In genomic region chr2:19866741-19867140, GRCh38 we compare ENCODE assay signal across 23 cellular contexts. TPM values are rescaled to one million over a fixed set of nuclear protein-coding genes. Genes with fewer than 3 reads are reported as not detected.
DNase-seq lines count a peak whose midpoint lies in the region; ATAC-seq lines count a peak whose summit lies in the region.
"Had no signal": no experiment of that assay in that cellular context is flagged by ENCODE, and none has a peak within 500 bp of the region (broad histone marks: within the 10 kb centered on the region; RNA-seq: fewer than 3 reads in every experiment).

No MANE protein-coding gene starts in this region.

- ATAC-seq in GM19023 (IDR thresholded peaks at IDR 0.05; ENCODE audit: unreplicated experiment) (peak; percentile 34), HG02678 (IDR thresholded peaks at IDR 0.05; ENCODE audit: unreplicated experiment) (peak; percentile 50), HG03354 (IDR thresholded peaks at IDR 0.05; ENCODE audit: poor library complexity, severe bottlenecking, unreplicated experiment) (peak; percentile 71), GM21576 (IDR thresholded peaks at IDR 0.05; ENCODE audit: unreplicated experiment) (no peak)
- ATAC-seq in activated naive CD4-positive, alpha-beta T cell treated with anti-CD3 and anti-CD28 coated beads, Interleukin-2, amount 50 U/mL, for 72 hours: no peak

- no peak overlapping the region for H3K27ac Mint-ChIP-seq in activated naive CD4-positive, alpha-beta T cell treated with anti-CD3 and anti-CD28 coated beads, Interleukin-2, amount 50 U/mL, for 72 hours
- H3K27ac Mint-ChIP-seq in activated T-cell treated with anti-CD3 and anti-CD28 coated beads, Interleukin-2, amount 50 U/mL, for 24 hours: no peak overlapping the region
- H3K27ac Mint-ChIP-seq: activated B cell treated with CpG ODN at 0.5 μM for 24 hours; activated naive CD8-positive, alpha-beta T cell treated with anti-CD3 and anti-CD28 coated beads for 36 hours; activated T-helper 1 cell treated with anti-CD3 and anti-CD28 coated beads, Interleukin-12 subunit alpha, Interleukin-12 subunit beta, Interleukin-2, Interleukin-4 antibody, amounts not matched to agents 30 ng/mL and 10 ng/mL and 1 ng/mL, durations not matched to agents 14 hours and 24 hours and 36 hours; endodermal cell; H9 had no signal

- H3K9me3 Mint-ChIP-seq in activated naive CD4-positive, alpha-beta T cell treated with anti-CD3 and anti-CD28 coated beads, Interleukin-2, amount 50 U/mL, for 72 hours: no peaks in the 10 kb centered on the region
- H3K9me3 Mint-ChIP-seq in activated T-cell treated with anti-CD3 and anti-CD28 coated beads, Interleukin-2, amount 50 U/mL, for 24 hours: no peaks in the 10 kb centered on the region
- H3K9me3 Mint-ChIP-seq: activated B cell treated with CpG ODN at 0.5 μM for 24 hours; activated naive CD8-positive, alpha-beta T cell treated with anti-CD3 and anti-CD28 coated beads for 36 hours; activated T-helper 1 cell treated with anti-CD3 and anti-CD28 coated beads, Interleukin-12 subunit alpha, Interleukin-12 subunit beta, Interleukin-2, Interleukin-4 antibody, amounts not matched to agents 30 ng/mL and 10 ng/mL and 1 ng/mL, durations not matched to agents 14 hours and 24 hours and 36 hours; endodermal cell; H9; nephron had no signal

- no peak overlapping the region for H3K4me3 Mint-ChIP-seq in activated T-cell treated with anti-CD3 and anti-CD28 coated beads, Interleukin-2, amount 50 U/mL, for 24 hours
- H3K4me3 Mint-ChIP-seq: activated B cell treated with CpG ODN at 0.5 μM for 24 hours; activated naive CD8-positive, alpha-beta T cell treated with anti-CD3 and anti-CD28 coated beads for 36 hours; endodermal cell; H9 had no signal

- no peaks in the 10 kb centered on the region for H3K36me3 Mint-ChIP-seq in activated naive CD4-positive, alpha-beta T cell treated with anti-CD3 and anti-CD28 coated beads, Interleukin-2, amount 50 U/mL, for 72 hours
- H3K36me3 Mint-ChIP-seq in activated T-cell treated with anti-CD3 and anti-CD28 coated beads, Interleukin-2, amount 50 U/mL, for 24 hours (ENCODE audit: low read depth): no peaks in the 10 kb centered on the region

- peaks cover 27% of the 10 kb centered on the region for H3K4me1 Mint-ChIP-seq in activated T-cell treated with anti-CD3 and anti-CD28 coated beads, Interleukin-2, amount 50 U/mL, for 24 hours (ENCODE audit: low read depth)

- H3K27me3 Mint-ChIP-seq in activated T-cell treated with anti-CD3 and anti-CD28 coated beads, Interleukin-2, amount 50 U/mL, for 24 hours: peaks cover 4% of the 10 kb centered on the region
- H3K27me3 Mint-ChIP-seq: activated naive CD8-positive, alpha-beta T cell treated with anti-CD3 and anti-CD28 coated beads for 36 hours had no signal

- peak; percentile 39 for DNase-seq in kidney glomerular epithelial cell (lab: John Stamatoyannopoulos, UW)
- DNase-seq in activated naive CD4-positive, alpha-beta T cell treated with anti-CD3 and anti-CD28 coated beads, Interleukin-2, amount 50 U/mL, for 72 hours (ENCODE audit: low spot score in 2 of 2): no peak
- DNase-seq in stimulated activated CD4-positive, alpha-beta T cell treated with anti-CD3 and anti-CD28 coated beads, Interleukin-2, amount 100 ng/mL, for 48 hours: no peak
- no peak for DNase-seq in activated T-cell treated with anti-CD3 and anti-CD28 coated beads, Interleukin-2, amount 50 U/mL, for 24 hours
- DNase-seq: activated B cell treated with CpG ODN at 0.5 μM for 24 hours; activated naive CD8-positive, alpha-beta T cell treated with anti-CD3 and anti-CD28 coated beads for 36 hours; AML-193; Caco-2; EL; endodermal cell; H9; Karpas-422; NCI-H526 treated with DMSO at 0.1 percent for 48 hours; SIG-M5; small intestine; stimulated activated CD8-positive, alpha-beta memory T cell treated with anti-CD3 and anti-CD28 coated beads, Interleukin-4, amount 100 ng/mL, for 48 hours; substantia nigra had no signal

RNA-seq across cellular contexts. Expression of gene TTC32, which starts 35.0 kb away (rescaled TPM):
- total RNA-seq in activated naive CD4-positive, alpha-beta T cell treated with anti-CD3 and anti-CD28 coated beads, Interleukin-2, amount 50 U/mL, for 72 hours: 10 to 100 TPM; 16.1 to 18.9 TPM

Comparison
In these comparisons a context has a peak if more than half of its experiments do, and no peak if none do; other contexts are left out.
1. ATAC-seq: peak in GM19023 (single experiment), HG02678 (single experiment) and HG03354 (single experiment); none in activated naive CD4-positive, alpha-beta T cell treated with anti-CD3 and anti-CD28 coated beads, Interleukin-2, amount 50 U/mL, for 72 hours (0 of 2) and GM21576 (single experiment).